ENCODE assay signal across 8 cellular contexts in genomic region chr4:83110222-83110945, GRCh38. TPM values are rescaled to one million over a fixed set of nuclear protein-coding genes. Genes with fewer than 3 reads are reported as not detected.
DNase-seq lines count a peak whose midpoint lies in the region; ATAC-seq and TF ChIP-seq lines count a peak whose summit lies in the region.

No MANE protein-coding gene starts in this region.

- peak overlapping the region; percentile 35; the same call in 1 of the 2 replicates for H3K14ac ChIP-seq in IMR-90 (replicated peaks; ENCODE audit: low read depth, low read length)

- peak overlapping the region; percentile 59 for H3K4me3 ChIP-seq in IMR-90 (ENCODE audit: insufficient read depth, low read depth, low read length)

- peak overlapping the region; percentile 96 for H3K4me2 ChIP-seq in IMR-90 (ENCODE audit: low read depth, low read length)

- H4K5ac ChIP-seq in IMR-90 (ENCODE audit: low read depth, low read length), result peak overlapping the region; percentile 61

- no peak overlapping the region for H2BK5ac ChIP-seq in IMR-90 (ENCODE audit: low read depth, low read length, poor library complexity, severe bottlenecking)

- TF ChIP-seq RAD21 in IMR-90 (IDR thresholded peaks at IDR 0.05; ENCODE audit: low read length), result peak; percentile 35; the same call in 1 of the 2 replicates

- H2AFZ ChIP-seq in IMR-90 (replicated peaks; ENCODE audit: low read length, poor library complexity), result peak overlapping the region; percentile 94

- POLR2A ChIA-PET in IMR-90 (lab: Charles Lee; ENCODE audit: unreplicated experiment), result interaction anchor here (1.1 kb wide), 1 partner anchor 141 kb away, joined by 3 read pairs; no protein-coding TSS in a partner anchor
- POLR2A ChIA-PET in naive thymus-derived CD8-positive, alpha-beta T cell (lab: Charles Lee), result interaction anchor here (0.7 to 9.6 kb wide), 16 partner anchors 12 to 173 kb away, joined by 3 to 109 read pairs (median 6); no protein-coding TSS in a partner anchor

- no peak overlapping the region for H2AK5ac ChIP-seq in IMR-90 (ENCODE audit: low read depth, low read length)

- ATAC-seq in GM21528 (IDR thresholded peaks at IDR 0.05; ENCODE audit: low FRiP score, unreplicated experiment) (peak; percentile 68), IMR-90 (ENCODE audit: low read depth) (peak; percentile 95)
- ATAC-seq in naive thymus-derived CD8-positive, alpha-beta T cell, result peak; percentile 76
- peak; percentile 89 for ATAC-seq in stimulated activated memory B cell treated with anti-CD40 and anti-IgM and Interleukin-4, amounts not matched to agents 10 μg/mL and 1 μg/mL and 100 μg/mL, for 72 hours

- H3K9me3 Mint-ChIP-seq in naive thymus-derived CD8-positive, alpha-beta T cell, result no peaks in the 10 kb centered on the region
- H3K9me3 Mint-ChIP-seq in stimulated activated memory B cell treated with anti-CD40 and anti-IgM and Interleukin-4, amounts not matched to agents 10 μg/mL and 1 μg/mL and 100 μg/mL, for 72 hours, result no peaks in the 10 kb centered on the region

- CTCF ChIA-PET in IMR-90 (lab: Yijun Ruan, JAX), result interaction anchor here (0.5 to 1.6 kb wide), 8 partner anchors 10 to 142 kb away, joined by 3 to 6 read pairs (median 4); no protein-coding TSS in a partner anchor

- no peaks in the 10 kb centered on the region for H3K27me3 Mint-ChIP-seq in naive thymus-derived CD8-positive, alpha-beta T cell
- no peaks in the 10 kb centered on the region for H3K27me3 Mint-ChIP-seq in stimulated activated memory B cell treated with anti-CD40 and anti-IgM and Interleukin-4, amounts not matched to agents 10 μg/mL and 1 μg/mL and 100 μg/mL, for 72 hours

- H3K27ac Mint-ChIP-seq in naive thymus-derived CD8-positive, alpha-beta T cell, result peak overlapping the region; percentile 90 to 99 (median 98)
- H3K27ac Mint-ChIP-seq in stimulated activated memory B cell treated with anti-CD40 and anti-IgM and Interleukin-4, amounts not matched to agents 10 μg/mL and 1 μg/mL and 100 μg/mL, for 72 hours, result peak overlapping the region; percentile 98

- peak overlapping the region; percentile 57; the same call in 1 of the 2 replicates for H3K23ac ChIP-seq in IMR-90 (ENCODE audit: low read depth, low read length)

- H3K9me1 ChIP-seq in IMR-90 (ENCODE audit: insufficient read depth, low read length), result no peaks in the 10 kb centered on the region; the same call in 1 of the 2 replicates

- BruUV-seq in IMR-90 (replicated peaks; lab: Mats Ljungman, UMichigan), result no TSS peak

- peak; percentile 96 for DNase-seq in DMS153 (lab: John Stamatoyannopoulos, UW)
- DNase-seq in IMR-90, result peak; percentile 64
- DNase-seq in OCI-M1 (lab: John Stamatoyannopoulos, UW), result peak; percentile 93
- peak; percentile 93 to 95 for DNase-seq in activated T-cell treated with anti-CD3 and anti-CD28 coated beads, Interleukin-2, amount 50 U/mL, for 48 hours
- DNase-seq in fibroblast of gingiva (ENCODE audit: low read depth), result peak; percentile 75
- peak; percentile 77 to 93 (median 88) for DNase-seq in naive thymus-derived CD8-positive, alpha-beta T cell

- peak overlapping the region; percentile 87 for H2BK120ac ChIP-seq in IMR-90 (ENCODE audit: low read depth, low read length)

- 0% methylated on average over 10 of the region's 18 CpGs; no CpG with 5 or more reads in 1 of the 2 experiments for WGBS in IMR-90 (ENCODE audit: extremely low coverage in 2 of 2, insufficient read length in 1 of 2), 2 experiments

- H3K9ac ChIP-seq in IMR-90 (ENCODE audit: low read depth, low read length), result peak overlapping the region; percentile 26

- peak overlapping the region; percentile 73; the same call in 1 of the 2 replicates for H3K4ac ChIP-seq in IMR-90 (ENCODE audit: low read depth, low read length)

- no peak overlapping the region for H3K27ac ChIP-seq in IMR-90 (ENCODE audit: insufficient read depth, low read length)

- peaks cover 1% of the 10 kb centered on the region; the same call in 1 of the 2 replicates for H3K4me1 ChIP-seq in IMR-90 (ENCODE audit: control insufficient read depth, insufficient read depth, low read length)

- H3K18ac ChIP-seq in IMR-90 (ENCODE audit: low read depth, low read length), result peak overlapping the region; percentile 51; the same call in 1 of the 2 replicates

- H3K79me1 ChIP-seq in IMR-90 (ENCODE audit: low read depth in 1 of 2, low read length in 2 of 2), result no peaks in the 10 kb centered on the region

- peak overlapping the region; percentile 52; the same call in 1 of the 2 replicates for H4K91ac ChIP-seq in IMR-90 (ENCODE audit: insufficient read depth, low read depth, low read length)

- no peaks in the 10 kb centered on the region for H3K36me3 ChIP-seq in IMR-90 (ENCODE audit: control insufficient read depth, insufficient read depth, low read length)

- in situ Hi-C loops in IMR-90 (cut with MboI; ENCODE audit: low sequenced_read_pairs), result no loop called here

- H3K56ac ChIP-seq in IMR-90 (ENCODE audit: extremely low read depth, insufficient read depth, low read length), result peak overlapping the region; percentile 16; the same call in 1 of the 2 replicates

- peak overlapping the region; percentile 2 for H2AK9ac ChIP-seq in IMR-90 (replicated peaks; ENCODE audit: low read depth, low read length, poor library complexity)

- H4K20me1 ChIP-seq in IMR-90 (ENCODE audit: insufficient read depth, low read length), result no peaks in the 10 kb centered on the region

- H3K4me1 Mint-ChIP-seq in naive thymus-derived CD8-positive, alpha-beta T cell, result peaks cover 18 to 57% (median 44%) of the 10 kb centered on the region in 4 donors
- H3K4me1 Mint-ChIP-seq in stimulated activated memory B cell treated with anti-CD40 and anti-IgM and Interleukin-4, amounts not matched to agents 10 μg/mL and 1 μg/mL and 100 μg/mL, for 72 hours, result peaks cover 54% of the 10 kb centered on the region

- peak overlapping the region; percentile 33; the same call in 1 of the 3 replicates for H2BK15ac ChIP-seq in IMR-90 (ENCODE audit: low read depth, low read length)

- no peak for TF ChIP-seq POLR2A in IMR-90 (IDR thresholded peaks at IDR 0.05; ENCODE audit: low read depth, low read length)

- peak; percentile 66 for TF ChIP-seq CTCF in IMR-90 (conservative IDR thresholded peaks at IDR 0.05; ENCODE audit: low read depth, low read length)

- H3K36me3 Mint-ChIP-seq in naive thymus-derived CD8-positive, alpha-beta T cell, result peaks cover 13 to 35% (median 27%) of the 10 kb centered on the region in 3 donors
- peaks cover 3% of the 10 kb centered on the region for H3K36me3 Mint-ChIP-seq in stimulated activated memory B cell treated with anti-CD40 and anti-IgM and Interleukin-4, amounts not matched to agents 10 μg/mL and 1 μg/mL and 100 μg/mL, for 72 hours

- H2BK20ac ChIP-seq in IMR-90 (ENCODE audit: low read depth, low read length), result peak overlapping the region; percentile 43; the same call in 1 of the 2 replicates

- peak overlapping the region; percentile 30 to 90 for H4K8ac ChIP-seq in IMR-90 (ENCODE audit: low read depth in 2 of 2, low read length in 2 of 2)

- dilution Hi-C loops in IMR-90 (cut with HindIII; ENCODE audit: low sequenced_read_pairs, unreplicated experiment), result no loop called here

- 0 out of 2 replicates have a peak, but pooled peaks cover 1% of the 10 kb centered on the region for H3K27me3 ChIP-seq in IMR-90 (ENCODE audit: control insufficient read depth, insufficient read depth, low read length)

- intact Hi-C loops in IMR-90 (cut with micrococcal nuclease), result loop anchor here (2.0 kb wide), 2 partner anchors 36 to 146 kb away; no protein-coding TSS in a partner anchor

- H3K4me3 Mint-ChIP-seq in naive thymus-derived CD8-positive, alpha-beta T cell, result peak overlapping the region; percentile 90 to 100 (median 97)
- H3K4me3 Mint-ChIP-seq in stimulated activated memory B cell treated with anti-CD40 and anti-IgM and Interleukin-4, amounts not matched to agents 10 μg/mL and 1 μg/mL and 100 μg/mL, for 72 hours, result peak overlapping the region; percentile 90

- no peaks in the 10 kb centered on the region for H3K9me3 ChIP-seq in IMR-90 (ENCODE audit: control insufficient read depth, insufficient read depth, low read length)

TF ChIP-seq in IMR-90, 13 proteins besides CTCF, POLR2A, EP300 and RAD21 (continues in another document):
- TF ChIP-seq CEBPB (IDR thresholded peaks at IDR 0.05; ENCODE audit: low read depth, low read length) (no peak), MXI1 (IDR thresholded peaks at IDR 0.05; ENCODE audit: borderline replicate concordance, low read depth, low read length) (peak; percentile 71; the same call in 1 of the 2 replicates), CHD1 (IDR thresholded peaks at IDR 0.05; ENCODE audit: low read depth, low read length) (no peak), MAZ (IDR thresholded peaks at IDR 0.05; ENCODE audit: borderline replicate concordance, low read depth, low read length) (peak; percentile 48; the same call in 1 of the 2 replicates), RFX5 (IDR thresholded peaks at IDR 0.05; ENCODE audit: low read depth, low read length) (no peak), FOS (IDR thresholded peaks at IDR 0.05; ENCODE audit: low read depth, low read length) (no peak), SMC3 (IDR thresholded peaks at IDR 0.05; ENCODE audit: low read depth, low read length) (no peak), BHLHE40 (IDR thresholded peaks at IDR 0.05; ENCODE audit: low read depth, low read length) (no peak), NFE2L2 (IDR thresholded peaks at IDR 0.05; ENCODE audit: low read depth, low read length) (no peak), RCOR1 (IDR thresholded peaks at IDR 0.05; ENCODE audit: insufficient replicate concordance, low read length) (peak; percentile 27)
- TF ChIP-seq, protein P1, sequence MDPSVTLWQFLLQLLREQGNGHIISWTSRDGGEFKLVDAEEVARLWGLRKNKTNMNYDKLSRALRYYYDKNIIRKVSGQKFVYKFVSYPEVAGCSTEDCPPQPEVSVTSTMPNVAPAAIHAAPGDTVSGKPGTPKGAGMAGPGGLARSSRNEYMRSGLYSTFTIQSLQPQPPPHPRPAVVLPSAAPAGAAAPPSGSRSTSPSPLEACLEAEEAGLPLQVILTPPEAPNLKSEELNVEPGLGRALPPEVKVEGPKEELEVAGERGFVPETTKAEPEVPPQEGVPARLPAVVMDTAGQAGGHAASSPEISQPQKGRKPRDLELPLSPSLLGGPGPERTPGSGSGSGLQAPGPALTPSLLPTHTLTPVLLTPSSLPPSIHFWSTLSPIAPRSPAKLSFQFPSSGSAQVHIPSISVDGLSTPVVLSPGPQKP (IDR thresholded peaks at IDR 0.05; ENCODE audit: borderline replicate concordance, low read depth, low read length), result no peak

RNA-seq across cellular contexts. Expression of gene PLAC8, which starts 4.1 kb away (rescaled TPM):
- total RNA-seq in IMR-90 (2012; rRNA removed), result not detected in 2 replicates
- not detected in 2 replicates for polyA plus RNA-seq in IMR-90 (2012; rRNA removed)
- polyA plus RNA-seq in IMR-90 (2012; cell fraction: cytosol; rRNA removed), result 0.31 TPM in 1 of 2 replicates, not detected in the other
- 0.11 TPM in 1 of 2 replicates, not detected in the other for polyA plus RNA-seq in IMR-90 (2012; cell fraction: nucleus; rRNA removed; ENCODE audit: low replicate concordance)
- total RNA-seq in naive thymus-derived CD8-positive, alpha-beta T cell, result 100 to 1,000 TPM; 222 to 258 TPM
- polyA plus RNA-seq in naive thymus-derived CD8-positive, alpha-beta T cell, result 100 to 1,000 TPM; 470 to 615 (median 609) TPM

Comparison
In these comparisons a context has a peak if more than half of its experiments do, and no peak if none do; other contexts are left out.
1. RNA of gene PLAC8, which starts 4.1 kb away (total RNA-seq): 222 to 258 TPM in naive thymus-derived CD8-positive, alpha-beta T cell; not detected in IMR-90; every median in the first group is over 100 times any median in the second.
2. Peak in every context shown above with its lines, with median percentiles within 50 percentile points of each other: DNase-seq and ATAC-seq.